11 cellular contexts compared by ENCODE assay signal in genomic region chr20:62131560-62132320, GRCh38. TPM values are rescaled to one million over a fixed set of nuclear protein-coding genes. Genes with fewer than 3 reads are reported as not detected.
A peak's percentile ranks its signal among the peaks of the same experiment; 100 is the strongest.
DNase-seq lines count a peak whose midpoint lies in the region; ATAC-seq and TF ChIP-seq lines count a peak whose summit lies in the region.
"Had no signal": no experiment of that assay in that cellular context is flagged by ENCODE, and none has a peak within 500 bp of the region (broad histone marks: within the 10 kb centered on the region; RNA-seq: fewer than 3 reads in every experiment).

No MANE protein-coding gene starts in this region.

- H2AK5ac ChIP-seq in mesendoderm (ENCODE audit: low read length) = no peak overlapping the region

- H3K4me2 ChIP-seq in mesendoderm (ENCODE audit: low read length) = no peak overlapping the region

- H3K23ac ChIP-seq in mesendoderm (ENCODE audit: low read length) = no peak overlapping the region

- CTCF ChIA-PET in WTC11 (lab: Charles Lee) = no interaction called here

- H3K9me3 Mint-ChIP-seq in CD14-positive monocyte (no peaks in the 10 kb centered on the region), WTC11 (no peaks in the 10 kb centered on the region), memory B cell (no peaks in the 10 kb centered on the region)

- no peak overlapping the region for H4K5ac ChIP-seq in mesendoderm (ENCODE audit: low read length)

- POLR2A ChIA-PET in WTC11 (lab: Charles Lee) = no interaction called here

- ATAC-seq in WTC11 = no peak
- ATAC-seq in memory B cell (ENCODE audit: low read depth) = no peak
- ATAC-seq in HG02840 (IDR thresholded peaks at IDR 0.05; ENCODE audit: low FRiP score, unreplicated experiment) = no peak

- H3K27ac ChIP-seq in ascending aorta (no peak overlapping the region), mesendoderm (ENCODE audit: low read depth, low read length) (no peak overlapping the region)
- H3K27ac ChIP-seq: C4-2B had no signal

- H3K27me3 Mint-ChIP-seq in CD14-positive monocyte (ENCODE audit: low read depth in 3 of 3) (no peaks in the 10 kb centered on the region), WTC11 (ENCODE audit: low read depth) (no peaks in the 10 kb centered on the region), memory B cell (no peaks in the 10 kb centered on the region)

- peaks cover 6% of the 10 kb centered on the region for H3K79me1 ChIP-seq in mesendoderm (ENCODE audit: low read length)

- TF ChIP-seq CTCF in CD14-positive monocyte (IDR thresholded peaks at IDR 0.05) (no peak), WTC11 (IDR thresholded peaks at IDR 0.05) (no peak), ascending aorta (IDR thresholded peaks at IDR 0.05) (no peak)

- WGBS in mesendoderm (ENCODE audit: extremely low coverage, insufficient coverage, low lambda C conversion rate) = no CpG with 5 or more reads among the region's 25 CpGs

- H3K36me3 ChIP-seq in ascending aorta (peaks cover 54 to 96% of the 10 kb centered on the region in 2 donors), mesendoderm (ENCODE audit: control insufficient read depth, insufficient read depth, low read length) (peaks cover 36% of the 10 kb centered on the region)

- H2BK120ac ChIP-seq in mesendoderm (ENCODE audit: low read depth, low read length) = no peak overlapping the region

- H3K4me3 Mint-ChIP-seq in CD14-positive monocyte (peak overlapping the region; percentile 63 to 83), WTC11 (no peak overlapping the region), memory B cell (peak overlapping the region; percentile 15)

- DNase-seq in CD14-positive monocyte (ENCODE audit: low spot score) = no peak
- DNase-seq in WTC11 (ENCODE audit: low spot score) = no peak
- no peak for DNase-seq in memory B cell (ENCODE audit: low spot score in 2 of 2)
- no peak for DNase-seq in ascending aorta (ENCODE audit: low spot score in 2 of 2)
- no peak for DNase-seq in mesendoderm
- DNase-seq: activated CD4-positive, alpha-beta T cell treated with anti-CD3 and anti-CD28 coated beads for 4 hours; amygdala; NCI-H1417 treated with DMSO at 0.1 percent for 48 hours; NCI-H69 had no signal

- intact Hi-C loops in CD14-positive monocyte (cut with micrococcal nuclease) (no loop called here), ascending aorta (cut with DNase I) (no loop called here)

- H3K79me2 ChIP-seq in mesendoderm (ENCODE audit: control insufficient read depth, insufficient read depth, low read length) = no peaks in the 10 kb centered on the region

- H3K4me3 ChIP-seq in ascending aorta (no peak overlapping the region), mesendoderm (ENCODE audit: low read length) (no peak overlapping the region)

- no peak overlapping the region for H3K18ac ChIP-seq in mesendoderm (ENCODE audit: low read length)

- H3K27me3 ChIP-seq in ascending aorta (no peaks in the 10 kb centered on the region), mesendoderm (ENCODE audit: insufficient read depth, low read length, poor library complexity) (no peaks in the 10 kb centered on the region)

- H3K4me1 ChIP-seq in ascending aorta = no peaks in the 10 kb centered on the region
- H3K4me1 ChIP-seq in mesendoderm (ENCODE audit: control insufficient read depth, low read depth, low read length) = no peaks in the 10 kb centered on the region

- H4K8ac ChIP-seq in mesendoderm (ENCODE audit: low read depth, low read length) = no peak overlapping the region

- no peaks in the 10 kb centered on the region for H3K9me3 ChIP-seq in ascending aorta

- no peak overlapping the region for H3K4ac ChIP-seq in mesendoderm (ENCODE audit: low read depth, low read length)

- H2BK5ac ChIP-seq in mesendoderm (ENCODE audit: low read length) = no peak overlapping the region

- H3K9ac ChIP-seq in mesendoderm (ENCODE audit: low read length) = no peak overlapping the region

- H3K36me3 Mint-ChIP-seq in CD14-positive monocyte (peaks cover 84 to 97% of the 10 kb centered on the region in 2 donors), WTC11 (peaks cover 82% of the 10 kb centered on the region), memory B cell (peaks cover 34% of the 10 kb centered on the region)

- H2BK15ac ChIP-seq in mesendoderm (replicated peaks; ENCODE audit: low read depth) = no peak overlapping the region

- no peak overlapping the region for H3K56ac ChIP-seq in mesendoderm (ENCODE audit: low read length)

- H3K4me1 Mint-ChIP-seq in CD14-positive monocyte = peaks cover 59% of the 10 kb centered on the region
- H3K4me1 Mint-ChIP-seq in WTC11 = no peaks in the 10 kb centered on the region
- peaks cover 19% of the 10 kb centered on the region for H3K4me1 Mint-ChIP-seq in memory B cell

- H3K27ac Mint-ChIP-seq in CD14-positive monocyte (peak overlapping the region; percentile 78 to 95 (median 91)), WTC11 (peak overlapping the region; percentile 91), memory B cell (no peak overlapping the region)

TF ChIP-seq in WTC11, 78 proteins besides CTCF, POLR2A, EP300 and RAD21:
- TF ChIP-seq ZNF396 (CRISPR knock-in tag; IDR thresholded peaks at IDR 0.05; ENCODE audit: borderline replicate concordance) = no peak
- TF ChIP-seq ATF2 (CRISPR knock-in tag; IDR thresholded peaks at IDR 0.05; ENCODE audit: borderline replicate concordance, low read depth) = no peak
- no peak for TF ChIP-seq FOXK1 (CRISPR knock-in tag; IDR thresholded peaks at IDR 0.05)
- TF ChIP-seq CBFB (CRISPR knock-in tag; IDR thresholded peaks at IDR 0.05; ENCODE audit: low read depth) = no peak
- TF ChIP-seq E2F5 (CRISPR knock-in tag; IDR thresholded peaks at IDR 0.05) = no peak
- TF ChIP-seq NR3C1 (CRISPR knock-in tag; conservative IDR thresholded peaks at IDR 0.05; ENCODE audit: low read depth) = no peak
TF ChIP-seq in WTC11: peak in this region for 0.

RNA-seq across cellular contexts. Expression of gene LSM14B, which starts 9.5 kb away (rescaled TPM):
- polyA plus RNA-seq in CD14-positive monocyte = 1 to 10 TPM; 1.0 to 1.4 TPM
- total RNA-seq in WTC11 (2021) (67.4 to 73.5 TPM (median 69.7 TPM) in 3 replicates), ascending aorta (27.6 TPM)
- 37.1 TPM for polyA plus RNA-seq in mesendoderm (2013, experiment 1 of 2)
- polyA plus RNA-seq in mesendoderm (2013, experiment 2 of 2) = 39.0 TPM

RNA-seq across cellular contexts. Expression of gene PSMA7, which starts 11.5 kb away (rescaled TPM):
- 100 to 1,000 TPM; 527 to 668 TPM for polyA plus RNA-seq in CD14-positive monocyte
- 315 to 364 TPM (median 321 TPM) in 3 replicates for total RNA-seq in WTC11 (2021)
- total RNA-seq in ascending aorta = 301 TPM
- 431 TPM for polyA plus RNA-seq in mesendoderm (2013, experiment 1 of 2)
- polyA plus RNA-seq in mesendoderm (2013, experiment 2 of 2) = 443 TPM

RNA-seq across cellular contexts. Expression of gene SS18L1, which starts 11.8 kb away (rescaled TPM):
- polyA plus RNA-seq in CD14-positive monocyte = 1 to 10 TPM in 1 of 2 donors, under 1 TPM in 1; 0.75 to 1.1 TPM
- total RNA-seq in WTC11 (2021) (29.4 to 34.1 TPM (median 29.8 TPM) in 3 replicates), ascending aorta (39.8 TPM)
- polyA plus RNA-seq in mesendoderm (2013, experiment 1 of 2) = 7.7 TPM
- polyA plus RNA-seq in mesendoderm (2013, experiment 2 of 2) = 7.7 TPM

RNA-seq across cellular contexts. Expression of gene MTG2, which starts 51.1 kb away (rescaled TPM):
- polyA plus RNA-seq in CD14-positive monocyte = 10 to 100 TPM; 10.8 to 14.9 TPM
- total RNA-seq in WTC11 (2021) (26.6 to 33.0 TPM (median 27.9 TPM) in 3 replicates), ascending aorta (14.5 TPM)
- polyA plus RNA-seq in mesendoderm (2013, experiment 1 of 2) = 19.6 TPM
- polyA plus RNA-seq in mesendoderm (2013, experiment 2 of 2) = 18.5 TPM
